Comparison of ENCODE assay signal across 25 cellular contexts in genomic region chr9:23695572-23695971, GRCh38.
"Had no signal": no experiment of that assay in that cellular context is flagged by ENCODE, and none has a peak within 500 bp of the region (broad histone marks: within the 10 kb centered on the region; RNA-seq: fewer than 3 reads in every experiment).

No MANE protein-coding gene starts in this region.

- H3K4me1 Mint-ChIP-seq: naive B cell; stimulated activated effector memory CD8-positive, alpha-beta T cell treated with anti-CD3 and anti-CD28 coated beads, Interleukin-12 subunit alpha, Interleukin-12 subunit beta, amount 100 ng/mL, for 72 hours had no signal

- H3K27ac Mint-ChIP-seq: mesothelial cell of epicardium; naive B cell; natural killer cell treated with Interleukin-12 subunit alpha and Interleukin-12 subunit beta and Interleukin-15 and Interleukin-18, amount 100 ng/mL, for 72 hours; progenitor cell of endocrine pancreas; stimulated activated effector memory CD8-positive, alpha-beta T cell treated with anti-CD3 and anti-CD28 coated beads, Interleukin-12 subunit alpha, Interleukin-12 subunit beta, amount 100 ng/mL, for 72 hours; stimulated activated naive CD8-positive, alpha-beta T cell treated with anti-CD3 and anti-CD28 coated beads, Interleukin-15, Interleukin-2, amounts not matched to agents 100 ng/mL and 50 ng/mL, for 24 hours had no signal

- H3K4me3 ChIP-seq: left lung, lower lobe of right lung, ovary, right atrium auricular region, spleen, suprapubic skin, thoracic aorta, tibial artery, upper lobe of right lung had no signal

- H3K4me3 Mint-ChIP-seq: mesothelial cell of epicardium; naive B cell; natural killer cell treated with Interleukin-12 subunit alpha and Interleukin-12 subunit beta and Interleukin-15 and Interleukin-18, amount 100 ng/mL, for 72 hours; stimulated activated effector memory CD8-positive, alpha-beta T cell treated with anti-CD3 and anti-CD28 coated beads, Interleukin-12 subunit alpha, Interleukin-12 subunit beta, amount 100 ng/mL, for 72 hours; stimulated activated naive CD8-positive, alpha-beta T cell treated with anti-CD3 and anti-CD28 coated beads, Interleukin-15, Interleukin-2, amounts not matched to agents 100 ng/mL and 50 ng/mL, for 24 hours had no signal

- H3K27ac ChIP-seq: left lung, lower lobe of right lung, ovary, right atrium auricular region, spleen, suprapubic skin, thoracic aorta, tibial artery, upper lobe of right lung had no signal

- H3K9me3 ChIP-seq: left lung, lower lobe of right lung, ovary, right atrium auricular region, spleen, suprapubic skin, thoracic aorta, tibial artery, upper lobe of right lung had no signal

- H3K36me3 ChIP-seq: left lung, lower lobe of right lung, ovary, right atrium auricular region, spleen, suprapubic skin, thoracic aorta, tibial artery, upper lobe of right lung had no signal

- ATAC-seq: left colon; left lung; lower lobe of right lung; natural killer cell treated with Interleukin-12 subunit alpha and Interleukin-12 subunit beta and Interleukin-15 and Interleukin-18, amount 100 ng/mL, for 72 hours; sciatic nerve; stimulated activated effector memory CD8-positive, alpha-beta T cell treated with anti-CD3 and anti-CD28 coated beads, Interleukin-12 subunit alpha, Interleukin-12 subunit beta, amount 100 ng/mL, for 72 hours; upper lobe of right lung had no signal

- H3K36me3 Mint-ChIP-seq: mesothelial cell of epicardium; naive B cell; natural killer cell treated with Interleukin-12 subunit alpha and Interleukin-12 subunit beta and Interleukin-15 and Interleukin-18, amount 100 ng/mL, for 72 hours; stimulated activated effector memory CD8-positive, alpha-beta T cell treated with anti-CD3 and anti-CD28 coated beads, Interleukin-12 subunit alpha, Interleukin-12 subunit beta, amount 100 ng/mL, for 72 hours had no signal

- DNase-seq: hippocampal formation; kidney; left colon; left lung; lower lobe of right lung; mesendoderm; naive B cell; ovary; small intestine; spleen; stimulated activated CD4-positive, alpha-beta T cell treated with anti-CD3 and anti-CD28 coated beads, Interleukin-4, amount 100 ng/mL, for 24 hours; stimulated activated naive CD4-positive, alpha-beta T cell; tibial artery; trophoblast cell; upper lobe of right lung had no signal

- H3K27me3 ChIP-seq: left lung, ovary, right atrium auricular region, spleen, suprapubic skin, tibial artery, upper lobe of right lung had no signal

- H3K9me3 Mint-ChIP-seq: mesothelial cell of epicardium had no signal

- FAIRE-seq: kidney, small intestine, urothelium cell line had no signal

- H3K4me1 ChIP-seq: left lung, lower lobe of right lung, right atrium auricular region, spleen, suprapubic skin, tibial artery, upper lobe of right lung had no signal

- H3K27me3 Mint-ChIP-seq: naive B cell; natural killer cell treated with Interleukin-12 subunit alpha and Interleukin-12 subunit beta and Interleukin-15 and Interleukin-18, amount 100 ng/mL, for 72 hours; progenitor cell of endocrine pancreas; stimulated activated naive CD8-positive, alpha-beta T cell treated with anti-CD3 and anti-CD28 coated beads, Interleukin-15, Interleukin-2, amounts not matched to agents 100 ng/mL and 50 ng/mL, for 24 hours had no signal
